13 cellular contexts compared by ENCODE assay signal in genomic region chr1:203557390-203557789, GRCh38.
DNase-seq lines count a peak whose midpoint lies in the region; ATAC-seq and TF ChIP-seq lines count a peak whose summit lies in the region.
"Had no signal": no experiment of that assay in that cellular context is flagged by ENCODE, and none has a peak within 500 bp of the region (broad histone marks: within the 10 kb centered on the region; RNA-seq: fewer than 3 reads in every experiment).

No MANE protein-coding gene starts in this region.

- no peaks in the 10 kb centered on the region for H3K36me3 ChIP-seq in ascending aorta
- no peaks in the 10 kb centered on the region for H3K36me3 ChIP-seq in heart right ventricle

- DNase-seq in Daoy (ENCODE audit: low read depth) (peak; percentile 91), ascending aorta (ENCODE audit: low spot score in 2 of 2) (peak; percentile 26 to 93), heart right ventricle (peak; percentile 71 to 77), renal cortical epithelial cell (ENCODE audit: low read depth) (peak; percentile 68), HuH-7 (ENCODE audit: low spot score) (no peak), SHP77 treated with DMSO at 0.1 percent for 48 hours (lab: John Stamatoyannopoulos, UW) (no peak)
- DNase-seq: activated CD8-positive, alpha-beta T cell treated with anti-CD3 and anti-CD28 coated beads, Interleukin-2, amount 10 ng/mL, durations not matched to agents 7 days and 5 days; CD4-positive, CD25-positive, alpha-beta regulatory T cell; effector CD4-positive, alpha-beta T cell; OCI-M1 had no signal

- H3K9me3 ChIP-seq in ascending aorta = no peaks in the 10 kb centered on the region
- H3K9me3 ChIP-seq in heart right ventricle = no peaks in the 10 kb centered on the region

- TF ChIP-seq CTCF in ascending aorta (IDR thresholded peaks at IDR 0.05) = no peak
- TF ChIP-seq CTCF in heart right ventricle (IDR thresholded peaks at IDR 0.05) = no peak

- H3K27me3 ChIP-seq in ascending aorta = no peaks in the 10 kb centered on the region
- H3K27me3 ChIP-seq in heart right ventricle = no peaks in the 10 kb centered on the region

- H3K27ac ChIP-seq in ascending aorta (peak overlapping the region; percentile 95 to 99), heart right ventricle (peak overlapping the region; percentile 53 to 98 (median 91))
- H3K27ac ChIP-seq: KMS-11 had no signal

- H3K4me3 ChIP-seq in ascending aorta (peak overlapping the region in 1 of 2 donors; percentile 35), heart right ventricle (peak overlapping the region in 4 of 10 donors; percentile 25 to 49 (median 34))

- WGBS in heart right ventricle, 2 donors = 43 to 54% methylated on average over 7 of the region's 7 CpGs

- intact Hi-C loops in ascending aorta (cut with DNase I) (loop anchor here (1.0 to 5.0 kb wide), 6 partner anchors 35 to 285 kb away; partner anchors contain the start of genes ZBED6 and ZC3H11A), heart right ventricle (cut with DNase I) (loop anchor here in 8 of 10 donors (2.0 to 5.0 kb wide), 6 partner anchors 35 to 70 kb away; partner anchors contain the start of gene ATP2B4 (in 2 of the 8))

- peaks cover 29 to 49% of the 10 kb centered on the region in 2 donors for H3K4me1 ChIP-seq in ascending aorta
- H3K4me1 ChIP-seq in heart right ventricle = peaks cover 22 to 79% (median 48%) of the 10 kb centered on the region in 9 donors

- ATAC-seq in heart right ventricle (peak; percentile 46 to 74 (median 64)), GM21825 (IDR thresholded peaks at IDR 0.05; ENCODE audit: unreplicated experiment) (no peak), HG03135 (IDR thresholded peaks at IDR 0.05; ENCODE audit: unreplicated experiment) (no peak)
- ATAC-seq: activated CD8-positive, alpha-beta T cell treated with anti-CD3 and anti-CD28 coated beads, Interleukin-2, amount 10 ng/mL, durations not matched to agents 7 days and 5 days had no signal

Comparison
In these comparisons a context has a peak if more than half of its experiments do, and no peak if none do; other contexts are left out.
1. DNase-seq: peak in Daoy (single experiment), ascending aorta (2 of 2), heart right ventricle (2 of 2) and renal cortical epithelial cell (single experiment); none in HuH-7 (single experiment) and SHP77 treated with DMSO at 0.1 percent for 48 hours (single experiment).
2. ATAC-seq: peak in heart right ventricle (8 of 8); none in GM21825 (single experiment) and HG03135 (single experiment).